1 cellular context compared by ENCODE assay signal in the genomic region with DNA sequence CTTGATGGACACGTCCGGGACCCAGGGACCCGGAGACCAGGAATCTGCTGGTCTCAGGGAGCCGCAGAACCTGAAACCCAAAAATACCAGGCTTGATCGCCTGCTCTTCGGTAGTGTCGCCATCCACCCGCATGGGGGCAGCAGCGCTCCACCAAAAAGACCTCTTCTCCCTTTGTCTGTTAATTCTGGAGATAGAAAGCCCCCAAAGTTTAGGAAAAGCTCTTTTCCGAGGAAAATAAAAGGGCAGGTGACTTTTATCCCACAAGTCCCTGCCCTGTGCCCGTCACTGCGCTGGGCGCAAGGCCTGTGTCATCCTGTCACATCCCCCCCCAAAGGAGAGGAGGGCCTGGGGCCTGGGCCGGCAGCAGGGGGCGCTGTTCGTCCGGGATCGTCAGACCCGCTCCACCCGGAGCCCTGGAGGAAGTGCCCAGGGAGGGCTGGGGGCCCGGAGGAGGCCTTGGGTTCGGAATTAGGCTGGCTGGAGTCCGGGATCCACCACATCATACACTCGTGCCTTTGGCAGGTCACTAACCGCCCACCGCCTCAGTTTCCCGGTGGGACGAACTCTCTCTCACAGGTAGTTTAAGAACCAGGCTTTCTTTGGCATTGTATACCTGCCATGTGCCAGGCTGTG.
A peak's percentile ranks its signal among the peaks of the same experiment; 100 is the strongest.
TF ChIP-seq lines count a peak whose summit lies in the region.

No MANE protein-coding gene starts in this region.

TF ChIP-seq in HepG2, 621 proteins besides CTCF, POLR2A, EP300 and RAD21 (continued from another document and continues in another):
- TF ChIP-seq, protein P1, sequence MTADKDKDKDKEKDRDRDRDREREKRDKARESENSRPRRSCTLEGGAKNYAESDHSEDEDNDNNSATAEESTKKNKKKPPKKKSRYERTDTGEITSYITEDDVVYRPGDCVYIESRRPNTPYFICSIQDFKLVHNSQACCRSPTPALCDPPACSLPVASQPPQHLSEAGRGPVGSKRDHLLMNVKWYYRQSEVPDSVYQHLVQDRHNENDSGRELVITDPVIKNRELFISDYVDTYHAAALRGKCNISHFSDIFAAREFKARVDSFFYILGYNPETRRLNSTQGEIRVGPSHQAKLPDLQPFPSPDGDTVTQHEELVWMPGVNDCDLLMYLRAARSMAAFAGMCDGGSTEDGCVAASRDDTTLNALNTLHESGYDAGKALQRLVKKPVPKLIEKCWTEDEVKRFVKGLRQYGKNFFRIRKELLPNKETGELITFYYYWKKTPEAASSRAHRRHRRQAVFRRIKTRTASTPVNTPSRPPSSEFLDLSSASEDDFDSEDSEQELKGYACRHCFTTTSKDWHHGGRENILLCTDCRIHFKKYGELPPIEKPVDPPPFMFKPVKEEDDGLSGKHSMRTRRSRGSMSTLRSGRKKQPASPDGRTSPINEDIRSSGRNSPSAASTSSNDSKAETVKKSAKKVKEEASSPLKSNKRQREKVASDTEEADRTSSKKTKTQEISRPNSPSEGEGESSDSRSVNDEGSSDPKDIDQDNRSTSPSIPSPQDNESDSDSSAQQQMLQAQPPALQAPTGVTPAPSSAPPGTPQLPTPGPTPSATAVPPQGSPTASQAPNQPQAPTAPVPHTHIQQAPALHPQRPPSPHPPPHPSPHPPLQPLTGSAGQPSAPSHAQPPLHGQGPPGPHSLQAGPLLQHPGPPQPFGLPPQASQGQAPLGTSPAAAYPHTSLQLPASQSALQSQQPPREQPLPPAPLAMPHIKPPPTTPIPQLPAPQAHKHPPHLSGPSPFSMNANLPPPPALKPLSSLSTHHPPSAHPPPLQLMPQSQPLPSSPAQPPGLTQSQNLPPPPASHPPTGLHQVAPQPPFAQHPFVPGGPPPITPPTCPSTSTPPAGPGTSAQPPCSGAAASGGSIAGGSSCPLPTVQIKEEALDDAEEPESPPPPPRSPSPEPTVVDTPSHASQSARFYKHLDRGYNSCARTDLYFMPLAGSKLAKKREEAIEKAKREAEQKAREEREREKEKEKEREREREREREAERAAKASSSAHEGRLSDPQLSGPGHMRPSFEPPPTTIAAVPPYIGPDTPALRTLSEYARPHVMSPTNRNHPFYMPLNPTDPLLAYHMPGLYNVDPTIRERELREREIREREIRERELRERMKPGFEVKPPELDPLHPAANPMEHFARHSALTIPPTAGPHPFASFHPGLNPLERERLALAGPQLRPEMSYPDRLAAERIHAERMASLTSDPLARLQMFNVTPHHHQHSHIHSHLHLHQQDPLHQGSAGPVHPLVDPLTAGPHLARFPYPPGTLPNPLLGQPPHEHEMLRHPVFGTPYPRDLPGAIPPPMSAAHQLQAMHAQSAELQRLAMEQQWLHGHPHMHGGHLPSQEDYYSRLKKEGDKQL (CRISPR knock-in tag; IDR thresholded peaks at IDR 0.05; ENCODE audit: low read depth): no peak
- TF ChIP-seq, protein P2, sequence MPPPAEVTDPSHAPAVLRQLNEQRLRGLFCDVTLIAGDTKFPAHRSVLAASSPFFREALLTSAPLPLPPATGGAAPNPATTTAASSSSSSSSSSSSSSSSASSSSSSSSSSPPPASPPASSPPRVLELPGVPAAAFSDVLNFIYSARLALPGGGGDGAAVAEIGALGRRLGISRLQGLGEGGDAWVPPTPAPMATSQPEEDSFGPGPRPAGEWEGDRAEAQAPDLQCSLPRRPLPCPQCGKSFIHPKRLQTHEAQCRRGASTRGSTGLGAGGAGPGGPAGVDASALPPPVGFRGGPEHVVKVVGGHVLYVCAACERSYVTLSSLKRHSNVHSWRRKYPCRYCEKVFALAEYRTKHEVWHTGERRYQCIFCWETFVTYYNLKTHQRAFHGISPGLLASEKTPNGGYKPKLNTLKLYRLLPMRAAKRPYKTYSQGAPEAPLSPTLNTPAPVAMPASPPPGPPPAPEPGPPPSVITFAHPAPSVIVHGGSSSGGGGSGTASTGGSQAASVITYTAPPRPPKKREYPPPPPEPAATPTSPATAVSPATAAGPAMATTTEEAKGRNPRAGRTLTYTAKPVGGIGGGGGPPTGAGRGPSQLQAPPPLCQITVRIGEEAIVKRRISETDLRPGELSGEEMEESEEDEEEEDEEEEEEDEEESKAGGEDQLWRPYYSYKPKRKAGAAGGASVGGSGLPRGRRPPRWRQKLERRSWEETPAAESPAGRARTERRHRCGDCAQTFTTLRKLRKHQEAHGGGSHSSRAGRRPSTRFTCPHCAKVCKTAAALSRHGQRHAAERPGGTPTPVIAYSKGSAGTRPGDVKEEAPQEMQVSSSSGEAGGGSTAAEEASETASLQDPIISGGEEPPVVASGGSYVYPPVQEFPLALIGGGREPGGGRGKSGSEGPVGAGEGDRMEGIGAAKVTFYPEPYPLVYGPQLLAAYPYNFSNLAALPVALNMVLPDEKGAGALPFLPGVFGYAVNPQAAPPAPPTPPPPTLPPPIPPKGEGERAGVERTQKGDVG (CRISPR knock-in tag; IDR thresholded peaks at IDR 0.05; ENCODE audit: borderline replicate concordance): no peak
- TF ChIP-seq HOXA3 (CRISPR knock-in tag; IDR thresholded peaks at IDR 0.05) (peak; percentile 80), ZNF605 (CRISPR knock-in tag; IDR thresholded peaks at IDR 0.05) (peak; percentile 93), MATR3 (CRISPR knock-in tag; IDR thresholded peaks at IDR 0.05) (no peak; the same call in 1 of the 2 replicates), SOX5 (CRISPR knock-in tag; IDR thresholded peaks at IDR 0.05; ENCODE audit: borderline replicate concordance) (peak; percentile 67), PTBP1 (IDR thresholded peaks at IDR 0.05; ENCODE audit: low read depth, low read length, poor library complexity, severe bottlenecking) (peak; percentile 89), DNMT1 (CRISPR knock-in tag; IDR thresholded peaks at IDR 0.05) (peak; percentile 78; the same call in 1 of the 2 replicates), ZNF766 (CRISPR knock-in tag; IDR thresholded peaks at IDR 0.05; ENCODE audit: borderline replicate concordance) (peak; percentile 88; the same call in 1 of the 2 replicates), ZNF777 (CRISPR knock-in tag; IDR thresholded peaks at IDR 0.05) (0 out of 2 replicates have a peak, but pooled peaks have one; percentile 43), DMAP1 (CRISPR knock-in tag; IDR thresholded peaks at IDR 0.05) (peak; percentile 36; the same call in 1 of the 2 replicates), NFKB2 (CRISPR knock-in tag; IDR thresholded peaks at IDR 0.05; ENCODE audit: borderline replicate concordance) (peak; percentile 90; the same call in 1 of the 2 replicates), ZNF788 (CRISPR knock-in tag; IDR thresholded peaks at IDR 0.05; ENCODE audit: borderline replicate concordance) (peak; percentile 68; the same call in 1 of the 2 replicates), PHF8 (CRISPR knock-in tag; IDR thresholded peaks at IDR 0.05) (peak; percentile 63), SPEN (CRISPR knock-in tag; IDR thresholded peaks at IDR 0.05; ENCODE audit: low read depth) (0 out of 2 replicates have a peak, but pooled peaks have one; percentile 34), PHF21A (CRISPR knock-in tag; IDR thresholded peaks at IDR 0.05) (peak; percentile 82; the same call in 1 of the 2 replicates), ZNF768 (CRISPR knock-in tag; IDR thresholded peaks at IDR 0.05) (peak; percentile 86; the same call in 1 of the 2 replicates), EED (CRISPR knock-in tag; IDR thresholded peaks at IDR 0.05) (peak; percentile 89; the same call in 1 of the 2 replicates), ATF1 (CRISPR knock-in tag; IDR thresholded peaks at IDR 0.05) (no peak), YY1 (IDR thresholded peaks at IDR 0.05; ENCODE audit: insufficient read depth, insufficient replicate concordance, low read depth, low read length) (peak; percentile 55), CBFB (CRISPR knock-in tag; IDR thresholded peaks at IDR 0.05) (0 out of 2 replicates have a peak, but pooled peaks have one; percentile 19), MBD4 (IDR thresholded peaks at IDR 0.05; ENCODE audit: borderline replicate concordance, low read length) (no peak), ZKSCAN5 (CRISPR knock-in tag; IDR thresholded peaks at IDR 0.05) (no peak), ZNF773 (CRISPR knock-in tag; IDR thresholded peaks at IDR 0.05; ENCODE audit: borderline replicate concordance) (0 out of 2 replicates have a peak, but pooled peaks have one; percentile 83), ZNF441 (CRISPR knock-in tag; IDR thresholded peaks at IDR 0.05; ENCODE audit: borderline replicate concordance) (no peak), ZNF724P (CRISPR knock-in tag; IDR thresholded peaks at IDR 0.05; ENCODE audit: borderline replicate concordance) (peak; percentile 63; the same call in 1 of the 2 replicates), ZNF33A (CRISPR knock-in tag; IDR thresholded peaks at IDR 0.05; ENCODE audit: borderline replicate concordance) (0 out of 2 replicates have a peak, but pooled peaks have one; percentile 93), KAT7 (CRISPR knock-in tag; IDR thresholded peaks at IDR 0.05; ENCODE audit: borderline replicate concordance) (peak; percentile 80; the same call in 1 of the 2 replicates), CREM (IDR thresholded peaks at IDR 0.05) (peak; percentile 59), CREM (CRISPR knock-in tag; IDR thresholded peaks at IDR 0.05) (no peak; the same call in 1 of the 2 replicates)
- TF ChIP-seq, protein P3, sequence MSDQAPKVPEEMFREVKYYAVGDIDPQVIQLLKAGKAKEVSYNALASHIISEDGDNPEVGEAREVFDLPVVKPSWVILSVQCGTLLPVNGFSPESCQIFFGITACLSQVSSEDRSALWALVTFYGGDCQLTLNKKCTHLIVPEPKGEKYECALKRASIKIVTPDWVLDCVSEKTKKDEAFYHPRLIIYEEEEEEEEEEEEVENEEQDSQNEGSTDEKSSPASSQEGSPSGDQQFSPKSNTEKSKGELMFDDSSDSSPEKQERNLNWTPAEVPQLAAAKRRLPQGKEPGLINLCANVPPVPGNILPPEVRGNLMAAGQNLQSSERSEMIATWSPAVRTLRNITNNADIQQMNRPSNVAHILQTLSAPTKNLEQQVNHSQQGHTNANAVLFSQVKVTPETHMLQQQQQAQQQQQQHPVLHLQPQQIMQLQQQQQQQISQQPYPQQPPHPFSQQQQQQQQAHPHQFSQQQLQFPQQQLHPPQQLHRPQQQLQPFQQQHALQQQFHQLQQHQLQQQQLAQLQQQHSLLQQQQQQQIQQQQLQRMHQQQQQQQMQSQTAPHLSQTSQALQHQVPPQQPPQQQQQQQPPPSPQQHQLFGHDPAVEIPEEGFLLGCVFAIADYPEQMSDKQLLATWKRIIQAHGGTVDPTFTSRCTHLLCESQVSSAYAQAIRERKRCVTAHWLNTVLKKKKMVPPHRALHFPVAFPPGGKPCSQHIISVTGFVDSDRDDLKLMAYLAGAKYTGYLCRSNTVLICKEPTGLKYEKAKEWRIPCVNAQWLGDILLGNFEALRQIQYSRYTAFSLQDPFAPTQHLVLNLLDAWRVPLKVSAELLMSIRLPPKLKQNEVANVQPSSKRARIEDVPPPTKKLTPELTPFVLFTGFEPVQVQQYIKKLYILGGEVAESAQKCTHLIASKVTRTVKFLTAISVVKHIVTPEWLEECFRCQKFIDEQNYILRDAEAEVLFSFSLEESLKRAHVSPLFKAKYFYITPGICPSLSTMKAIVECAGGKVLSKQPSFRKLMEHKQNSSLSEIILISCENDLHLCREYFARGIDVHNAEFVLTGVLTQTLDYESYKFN (CRISPR knock-in tag; conservative IDR thresholded peaks at IDR 0.05): no peak; the same call in 1 of the 2 replicates
- TF ChIP-seq, protein P4, sequence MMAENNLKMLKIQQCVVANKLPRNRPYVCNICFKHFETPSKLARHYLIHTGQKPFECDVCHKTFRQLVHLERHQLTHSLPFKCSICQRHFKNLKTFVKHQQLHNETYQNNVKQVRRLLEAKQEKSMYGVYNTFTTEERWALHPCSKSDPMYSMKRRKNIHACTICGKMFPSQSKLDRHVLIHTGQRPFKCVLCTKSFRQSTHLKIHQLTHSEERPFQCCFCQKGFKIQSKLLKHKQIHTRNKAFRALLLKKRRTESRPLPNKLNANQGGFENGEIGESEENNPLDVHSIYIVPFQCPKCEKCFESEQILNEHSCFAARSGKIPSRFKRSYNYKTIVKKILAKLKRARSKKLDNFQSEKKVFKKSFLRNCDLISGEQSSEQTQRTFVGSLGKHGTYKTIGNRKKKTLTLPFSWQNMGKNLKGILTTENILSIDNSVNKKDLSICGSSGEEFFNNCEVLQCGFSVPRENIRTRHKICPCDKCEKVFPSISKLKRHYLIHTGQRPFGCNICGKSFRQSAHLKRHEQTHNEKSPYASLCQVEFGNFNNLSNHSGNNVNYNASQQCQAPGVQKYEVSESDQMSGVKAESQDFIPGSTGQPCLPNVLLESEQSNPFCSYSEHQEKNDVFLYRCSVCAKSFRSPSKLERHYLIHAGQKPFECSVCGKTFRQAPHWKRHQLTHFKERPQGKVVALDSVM (CRISPR knock-in tag; IDR thresholded peaks at IDR 0.05): peak; percentile 67; the same call in 1 of the 2 replicates
- TF ChIP-seq, protein P5, sequence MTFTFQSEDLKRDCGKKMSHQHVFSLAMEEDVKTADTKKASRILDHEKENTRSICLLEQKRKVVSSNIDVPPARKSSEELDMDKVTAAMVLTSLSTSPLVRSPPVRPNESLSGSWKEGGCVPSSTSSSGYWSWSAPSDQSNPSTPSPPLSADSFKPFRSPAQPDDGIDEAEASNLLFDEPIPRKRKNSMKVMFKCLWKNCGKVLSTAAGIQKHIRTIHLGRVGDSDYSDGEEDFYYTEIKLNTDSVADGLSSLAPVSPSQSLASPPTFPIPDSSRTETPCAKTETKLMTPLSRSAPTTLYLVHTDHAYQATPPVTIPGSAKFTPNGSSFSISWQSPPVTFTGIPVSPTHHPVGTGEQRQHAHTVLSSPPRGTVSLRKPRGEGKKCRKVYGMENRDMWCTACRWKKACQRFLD (CRISPR knock-in tag; IDR thresholded peaks at IDR 0.05; ENCODE audit: borderline replicate concordance): 0 out of 2 replicates have a peak, but pooled peaks have one; percentile 40
- TF ChIP-seq, protein P6, sequence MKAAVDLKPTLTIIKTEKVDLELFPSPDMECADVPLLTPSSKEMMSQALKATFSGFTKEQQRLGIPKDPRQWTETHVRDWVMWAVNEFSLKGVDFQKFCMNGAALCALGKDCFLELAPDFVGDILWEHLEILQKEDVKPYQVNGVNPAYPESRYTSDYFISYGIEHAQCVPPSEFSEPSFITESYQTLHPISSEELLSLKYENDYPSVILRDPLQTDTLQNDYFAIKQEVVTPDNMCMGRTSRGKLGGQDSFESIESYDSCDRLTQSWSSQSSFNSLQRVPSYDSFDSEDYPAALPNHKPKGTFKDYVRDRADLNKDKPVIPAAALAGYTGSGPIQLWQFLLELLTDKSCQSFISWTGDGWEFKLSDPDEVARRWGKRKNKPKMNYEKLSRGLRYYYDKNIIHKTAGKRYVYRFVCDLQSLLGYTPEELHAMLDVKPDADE (CRISPR knock-in tag; IDR thresholded peaks at IDR 0.05): peak; percentile 13; the same call in 1 of the 2 replicates
- TF ChIP-seq, protein P7, sequence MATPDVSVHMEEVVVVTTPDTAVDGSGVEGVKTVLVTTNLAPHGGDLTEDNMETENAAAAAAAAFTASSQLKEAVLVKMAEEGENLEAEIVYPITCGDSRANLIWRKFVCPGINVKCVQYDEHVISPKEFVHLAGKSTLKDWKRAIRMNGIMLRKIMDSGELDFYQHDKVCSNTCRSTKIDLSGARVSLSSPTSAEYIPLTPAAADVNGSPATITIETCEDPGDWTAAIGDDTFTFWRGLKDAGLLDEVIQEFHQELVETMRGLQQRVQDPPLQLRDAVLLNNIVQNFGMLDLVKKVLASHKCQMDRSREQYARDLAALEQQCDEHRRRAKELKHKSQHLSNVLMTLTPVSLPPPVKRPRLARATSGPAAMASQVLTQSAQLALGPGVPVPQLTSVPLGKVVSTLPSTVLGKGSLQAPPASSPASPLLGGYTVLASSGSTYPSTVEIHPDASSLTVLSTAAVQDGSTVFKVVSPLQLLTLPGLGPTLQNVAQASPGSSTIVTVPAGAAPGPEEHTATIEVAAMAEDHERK (CRISPR knock-in tag; IDR thresholded peaks at IDR 0.05; ENCODE audit: low read depth): no peak
